12 cellular contexts compared by ENCODE assay signal in genomic region chr11:58963551-58964075, GRCh38. TPM values are rescaled to one million over a fixed set of nuclear protein-coding genes. Genes with fewer than 3 reads are reported as not detected.
A peak's percentile ranks its signal among the peaks of the same experiment; 100 is the strongest.
DNase-seq lines count a peak whose midpoint lies in the region; ATAC-seq and TF ChIP-seq lines count a peak whose summit lies in the region.
"Had no signal": no experiment of that assay in that cellular context is flagged by ENCODE, and none has a peak within 500 bp of the region (broad histone marks: within the 10 kb centered on the region; RNA-seq: fewer than 3 reads in every experiment).

No MANE protein-coding gene starts in this region.

- peak overlapping the region in 2 of 3 donors; percentile 23 to 47 for H3K4me3 ChIP-seq in breast epithelium
- H3K4me3 ChIP-seq: tibial artery had no signal

- TF ChIP-seq CTCF in breast epithelium (IDR thresholded peaks at IDR 0.05) (peak in 1 of 3 donors; percentile 39), MCF 10A (IDR thresholded peaks at IDR 0.05; ENCODE audit: unreplicated experiment) (no peak), type B pancreatic cell (conservative IDR thresholded peaks at IDR 0.05) (no peak), GM13977 (IDR thresholded peaks at IDR 0.05; ENCODE audit: extremely low read depth, insufficient read depth, missing control alignments) (no peak)

- POLR2A ChIA-PET in MCF 10A (lab: Yijun Ruan, JAX): no interaction called here

- H3K27ac Mint-ChIP-seq in MCF 10A (ENCODE audit: low read depth, unreplicated experiment) (no peak overlapping the region), type B pancreatic cell (no peak overlapping the region)
- H3K27ac Mint-ChIP-seq in dendritic cell treated with granulocyte-macrophage colony-stimulating factor and Interleukin-4, amounts not matched to agents 40 ng/mL and 50 ng/mL, for 4 days: no peak overlapping the region
- H3K27ac Mint-ChIP-seq: activated T-helper 17 cell treated with anti-CD3 and anti-CD28 coated beads, Interleukin-2, amount 50 U/mL, for 72 hours had no signal

- DNase-seq in breast epithelium (ENCODE audit: low spot score in 2 of 2) (peak; percentile 62 to 94), MCF 10A (ENCODE audit: unreplicated experiment) (no peak), left lobe of liver (ENCODE audit: low spot score) (peak; percentile 54), type B pancreatic cell (ENCODE audit: extremely low spot score, unreplicated experiment) (no peak), NCI-H1048 (lab: John Stamatoyannopoulos, UW) (no peak), GM13977 (ENCODE audit: low spot score) (no peak)
- DNase-seq: stimulated activated CD4-positive, alpha-beta T cell treated with anti-CD3 and anti-CD28 coated beads, Interleukin-15, amount 100 ng/mL, for 24 hours; T-helper 1 cell; tibial artery had no signal

- H3K9me3 Mint-ChIP-seq in MCF 10A (ENCODE audit: unreplicated experiment) (no peaks in the 10 kb centered on the region), type B pancreatic cell (no peaks in the 10 kb centered on the region)
- H3K9me3 Mint-ChIP-seq in dendritic cell treated with granulocyte-macrophage colony-stimulating factor and Interleukin-4, amounts not matched to agents 40 ng/mL and 50 ng/mL, for 4 days: no peaks in the 10 kb centered on the region
- H3K9me3 Mint-ChIP-seq: activated T-helper 17 cell treated with anti-CD3 and anti-CD28 coated beads, Interleukin-2, amount 50 U/mL, for 72 hours had no signal

- no peaks in the 10 kb centered on the region for H3K36me3 ChIP-seq in breast epithelium
- H3K36me3 ChIP-seq: tibial artery had no signal

- CTCF ChIA-PET in MCF 10A (lab: Yijun Ruan, JAX): interaction anchor here (0.6 to 0.7 kb wide), 2 partner anchors 134 to 384 kb away, joined by 3 read pairs; no protein-coding TSS in a partner anchor

- H3K4me1 ChIP-seq in breast epithelium: no peaks in the 10 kb centered on the region
- H3K4me1 ChIP-seq: tibial artery had no signal

- ATAC-seq in left lobe of liver (peak; percentile 74), HG03039 (IDR thresholded peaks at IDR 0.05; ENCODE audit: unreplicated experiment) (no peak)
- ATAC-seq: activated T-helper 17 cell treated with anti-CD3 and anti-CD28 coated beads, Interleukin-2, amount 50 U/mL, for 72 hours had no signal

- H3K9me3 ChIP-seq in breast epithelium: no peaks in the 10 kb centered on the region
- H3K9me3 ChIP-seq: tibial artery had no signal

- intact Hi-C loops in breast epithelium (cut with DNase I; ENCODE audit: low total_unique reads): no loop called here
- intact Hi-C loops in MCF 10A (cut with micrococcal nuclease): no loop called here
- intact Hi-C loops in dendritic cell treated with granulocyte-macrophage colony-stimulating factor and Interleukin-4, amounts not matched to agents 40 ng/mL and 50 ng/mL, for 4 days (cut with micrococcal nuclease): no loop called here

- H3K36me3 Mint-ChIP-seq in MCF 10A (ENCODE audit: insufficient read depth, unreplicated experiment) (no peaks in the 10 kb centered on the region), type B pancreatic cell (no peaks in the 10 kb centered on the region)
- H3K36me3 Mint-ChIP-seq in dendritic cell treated with granulocyte-macrophage colony-stimulating factor and Interleukin-4, amounts not matched to agents 40 ng/mL and 50 ng/mL, for 4 days (ENCODE audit: low read depth): no peaks in the 10 kb centered on the region

- H3K27me3 ChIP-seq in breast epithelium: no peaks in the 10 kb centered on the region
- H3K27me3 ChIP-seq: tibial artery had no signal

- in situ Hi-C loops in GM13977 (cut with MboI; ENCODE audit: low pct_unique_long_range_greater_than_20kb, low sequenced_read_pairs, unreplicated experiment): no loop called here

- peaks cover 19% of the 10 kb centered on the region for H3K27me3 Mint-ChIP-seq in MCF 10A (ENCODE audit: insufficient read depth, unreplicated experiment)
- H3K27me3 Mint-ChIP-seq in dendritic cell treated with granulocyte-macrophage colony-stimulating factor and Interleukin-4, amounts not matched to agents 40 ng/mL and 50 ng/mL, for 4 days: peaks cover 7% of the 10 kb centered on the region
- peaks cover 64% of the 10 kb centered on the region for H3K27me3 Mint-ChIP-seq in type B pancreatic cell

- peak overlapping the region; percentile 51 to 74 for H3K27ac ChIP-seq in breast epithelium
- H3K27ac ChIP-seq: tibial artery had no signal

- no TSS peak for BruUV-seq in MCF 10A (replicated peaks; lab: Mats Ljungman, UMichigan)

- no peak overlapping the region for H3K4me3 Mint-ChIP-seq in MCF 10A (ENCODE audit: unreplicated experiment)
- H3K4me3 Mint-ChIP-seq in dendritic cell treated with granulocyte-macrophage colony-stimulating factor and Interleukin-4, amounts not matched to agents 40 ng/mL and 50 ng/mL, for 4 days: peak overlapping the region; percentile 14
- peak overlapping the region; percentile 77 for H3K4me3 Mint-ChIP-seq in type B pancreatic cell
- H3K4me3 Mint-ChIP-seq: activated T-helper 17 cell treated with anti-CD3 and anti-CD28 coated beads, Interleukin-2, amount 50 U/mL, for 72 hours had no signal

- no peaks in the 10 kb centered on the region for H3K4me1 Mint-ChIP-seq in MCF 10A (ENCODE audit: insufficient read depth, unreplicated experiment)
- no peaks in the 10 kb centered on the region for H3K4me1 Mint-ChIP-seq in dendritic cell treated with granulocyte-macrophage colony-stimulating factor and Interleukin-4, amounts not matched to agents 40 ng/mL and 50 ng/mL, for 4 days (ENCODE audit: low read depth)
- no peaks in the 10 kb centered on the region for H3K4me1 Mint-ChIP-seq in type B pancreatic cell (ENCODE audit: unreplicated experiment)
- H3K4me1 Mint-ChIP-seq: activated T-helper 17 cell treated with anti-CD3 and anti-CD28 coated beads, Interleukin-2, amount 50 U/mL, for 72 hours had no signal

- TF ChIP-seq POLR2A in breast epithelium (IDR thresholded peaks at IDR 0.05): no peak

RNA-seq across cellular contexts. Expression of gene GLYATL1, which starts 24.3 kb away (rescaled TPM):
- total RNA-seq in breast epithelium (1 to 10 TPM in 1 of 3 donors, under 1 TPM in 1, not detected in 1; 0.73 to 1.6 TPM), MCF 10A (2022) (not detected in 2 replicates), left lobe of liver (374 TPM), type B pancreatic cell (ENCODE audit: low replicate concordance) (2.5 and 4.5 TPM in 2 replicates)
- total RNA-seq: activated T-helper 17 cell treated with anti-CD3 and anti-CD28 coated beads, Interleukin-2, amount 50 U/mL, for 72 hours had no signal

Comparison
In these comparisons a context has a peak if more than half of its experiments do, and no peak if none do; other contexts are left out.
1. DNase-seq: peak in breast epithelium (2 of 2) and left lobe of liver (single experiment); none in MCF 10A (single experiment), type B pancreatic cell (single experiment), NCI-H1048 (single experiment) and GM13977 (single experiment).
2. RNA of gene GLYATL1, which starts 24.3 kb away (total RNA-seq): 374 TPM in left lobe of liver (single experiment); 2.5 to 4.5 TPM in type B pancreatic cell, 0.73 to 1.6 TPM in breast epithelium and not detected in MCF 10A; every median in the first group is over 10 times any median in the second.